ENCODE assay signal across 8 cellular contexts in the genomic region with DNA sequence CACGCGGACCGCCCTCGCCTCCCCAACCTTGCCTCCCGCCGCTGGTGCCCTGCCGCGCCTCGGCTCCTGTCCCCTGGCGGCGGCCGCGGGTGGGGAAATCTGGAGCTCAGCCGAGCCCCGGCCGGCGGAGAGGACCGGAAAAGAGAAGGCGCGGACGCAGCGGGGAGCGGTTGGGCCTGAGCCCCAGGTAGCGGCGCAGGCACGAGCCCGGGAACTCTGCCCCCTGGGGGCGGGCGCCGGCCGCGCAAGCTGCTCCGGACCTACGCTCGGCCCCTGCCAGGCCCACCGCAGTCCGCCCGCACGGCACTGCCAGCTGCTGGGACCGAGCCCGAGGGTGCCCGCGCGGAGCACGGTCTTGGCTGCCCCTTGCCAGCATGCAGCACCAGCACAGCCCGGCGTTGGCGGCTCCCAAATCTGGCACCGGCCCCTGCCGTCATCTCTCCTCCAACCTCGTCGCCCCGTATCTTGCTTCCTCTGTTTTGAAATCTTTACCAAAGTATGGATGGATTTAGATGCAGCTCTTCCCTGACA. TPM values are rescaled to one million over a fixed set of nuclear protein-coding genes. Genes with fewer than 3 reads are reported as not detected.
A peak's percentile ranks its signal among the peaks of the same experiment; 100 is the strongest.
DNase-seq lines count a peak whose midpoint lies in the region; ATAC-seq, FAIRE-seq and TF ChIP-seq lines count a peak whose summit lies in the region.

Gene PRSS12, minus strand, starts transcription at position 161 of the 531 bp plus-strand sequence. CDS start 283 bp downstream, outside the sequence.

- FAIRE-seq in D721Med (lab: Jason Lieb, UNC) (no peak), pancreas (lab: Jason Lieb, UNC) (no peak)

- H3K4me3 ChIP-seq in pancreas, result peak within 1 kb of the TSS; percentile 54 to 80 (median 58)
- peak within 1 kb of the TSS in 1 of 2 donors; percentile 38 for H3K4me3 ChIP-seq in uterus

- peak within 1 kb of the TSS; percentile 56 to 77 (median 73) for H3K27ac ChIP-seq in pancreas
- no peak within 1 kb of the TSS for H3K27ac ChIP-seq in uterus

- H3K27me3 ChIP-seq in pancreas (no peaks in the 10 kb centered on the region), uterus (peaks cover 6 to 23% of the 10 kb centered on the region in 2 donors)

- H3K27ac Mint-ChIP-seq in glutamatergic neuron (ENCODE audit: unreplicated experiment), result peak within 1 kb of the TSS; percentile 96

- no peaks in the 10 kb centered on the region for H3K9me3 ChIP-seq in pancreas
- no peaks in the 10 kb centered on the region for H3K9me3 ChIP-seq in uterus

- H3K4me1 Mint-ChIP-seq in glutamatergic neuron (ENCODE audit: low read depth, unreplicated experiment), result peaks cover 15% of the 10 kb centered on the region

- H3K36me3 Mint-ChIP-seq in glutamatergic neuron (ENCODE audit: unreplicated experiment), result no peaks in the 10 kb centered on the region

- H3K4me1 ChIP-seq in pancreas (peaks cover 0 to 13% (median 0%) of the 10 kb centered on the region in 3 donors), uterus (peaks cover 0 to 9% of the 10 kb centered on the region in 2 donors)

- ATAC-seq in GM21360 (IDR thresholded peaks at IDR 0.05; ENCODE audit: unreplicated experiment) (peak; percentile 99), HG03571 (IDR thresholded peaks at IDR 0.05; ENCODE audit: unreplicated experiment) (peak; percentile 98), pancreas (peak; percentile 92 to 97 (median 94))

- 0% methylated on average over 34 to 53 of the region's 53 CpGs for WGBS in pancreas, 2 donors

- peak; percentile 49 for TF ChIP-seq CTCF in D721Med (IDR thresholded peaks at IDR 0.05; ENCODE audit: insufficient read depth, missing control alignments)
- peak; percentile 98 for TF ChIP-seq CTCF in glutamatergic neuron (IDR thresholded peaks at IDR 0.05; ENCODE audit: partially characterized antibody, unreplicated experiment)
- TF ChIP-seq CTCF in pancreas (IDR thresholded peaks at IDR 0.05), result peak; percentile 77 to 91 (median 82)
- TF ChIP-seq CTCF in uterus (IDR thresholded peaks at IDR 0.05), result peak in 3 of 4 experiments; percentile 13 to 58 (median 17)

- intact Hi-C loops in pancreas (cut with DNase I), result no loop called here
- intact Hi-C loops in uterus (cut with DNase I; ENCODE audit: low total_unique reads), result no loop called here

- peaks cover 17% of the 10 kb centered on the region for H3K27me3 Mint-ChIP-seq in glutamatergic neuron (ENCODE audit: unreplicated experiment)

- peak; percentile 48 for DNase-seq in D721Med (ENCODE audit: insufficient read length, low spot score)
- DNase-seq in RKO (ENCODE audit: low spot score), result peak; percentile 83
- DNase-seq in activated gamma-delta T cell treated with anti-CD3 and anti-CD28 coated beads, Interleukin-2, amount 50 U/mL, for 16 hours (ENCODE audit: low read depth), result peak; percentile 15
- peak; percentile 95 for DNase-seq in glutamatergic neuron
- peak; percentile 76 to 96 (median 87) for DNase-seq in pancreas
- peak in 1 of 2 donors; percentile 22 for DNase-seq in uterus

- no peak for TF ChIP-seq POLR2A in uterus (IDR thresholded peaks at IDR 0.05)

- peak within 1 kb of the TSS; percentile 94 for H3K4me3 Mint-ChIP-seq in glutamatergic neuron (ENCODE audit: unreplicated experiment)

- no peaks in the 10 kb centered on the region for H3K36me3 ChIP-seq in pancreas
- no peaks in the 10 kb centered on the region for H3K36me3 ChIP-seq in uterus

- peaks cover 11% of the 10 kb centered on the region for H3K9me3 Mint-ChIP-seq in glutamatergic neuron (ENCODE audit: unreplicated experiment)

RNA-seq across cellular contexts. Expression of gene PRSS12, which starts in this region (rescaled TPM):
- total RNA-seq in glutamatergic neuron (ENCODE audit: unreplicated experiment) (113 TPM), pancreas (10 to 100 TPM in 3 of 6 donors, 1 to 10 TPM in 3; 7.4 to 12.9 (median 9.1) TPM), uterus (10 to 100 TPM in 2 of 4 donors, under 1 TPM in 2; 0.15 to 52.1 (median 7.2) TPM)
- polyA plus RNA-seq in pancreas, result 1 to 10 TPM; 5.5 to 5.9 TPM

Comparison
In these comparisons a context has a peak if more than half of its experiments do, and no peak if none do; other contexts are left out.
1. CTCF ChIP-seq: peak in every context shown above with its lines; median percentile 98 in glutamatergic neuron; 82 in pancreas; 49 in D721Med; 17 in uterus.
2. H3K27ac ChIP-seq: peak in pancreas (4 of 4); none in uterus (0 of 2).
3. Peak in every context shown above with its lines, with median percentiles within 50 percentile points of each other: ATAC-seq.